Comparison of ENCODE assay signal across 38 cellular contexts in the genomic region with DNA sequence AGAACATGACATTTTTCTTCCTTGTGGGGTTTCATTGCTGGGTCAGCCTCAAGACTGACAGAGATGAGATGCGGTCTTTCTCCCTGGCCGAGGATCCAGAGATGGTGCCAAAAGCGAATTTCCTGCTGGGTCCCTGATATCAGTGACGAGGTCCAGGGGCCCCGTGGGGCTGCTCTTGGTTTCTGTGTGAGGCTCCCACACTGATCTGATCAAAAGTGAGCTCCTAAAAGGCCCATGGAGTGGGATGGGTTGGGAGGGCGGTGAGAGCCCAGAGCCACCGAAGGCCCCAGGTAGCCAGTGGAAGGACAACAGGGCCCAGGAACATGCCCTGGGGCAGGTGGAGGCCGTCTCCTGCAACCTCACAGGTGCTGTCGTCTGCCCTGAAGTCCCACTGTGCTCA.
"Had no signal": no experiment of that assay in that cellular context is flagged by ENCODE, and none has a peak within 500 bp of the region (broad histone marks: within the 10 kb centered on the region; RNA-seq: fewer than 3 reads in every experiment).

No MANE protein-coding gene starts in this region.

- ATAC-seq: activated CD8-positive, alpha-beta T cell treated with anti-CD3 and anti-CD28 coated beads for 36 hours; activated naive CD4-positive, alpha-beta T cell treated with anti-CD3 and anti-CD28 coated beads, Interleukin-2, amount 50 U/mL, for 72 hours; activated T-cell treated with anti-CD3 and anti-CD28 coated beads, Interleukin-2, amount 50 U/mL, for 4 hours; activated T-cell treated with anti-CD3 and anti-CD28 coated beads, Interleukin-2, amount 50 U/mL, for 72 hours; activated T-helper 17 cell treated with anti-CD3 and anti-CD28 coated beads, Interleukin-2, amount 50 U/mL, for 72 hours; body of pancreas had no signal

- H3K9me3 Mint-ChIP-seq: activated CD4-positive, alpha-beta memory T cell treated with anti-CD3 and anti-CD28 coated beads for 36 hours; activated CD4-positive, alpha-beta T cell treated with anti-CD3 and anti-CD28 coated beads, Interleukin-2, amount 10 ng/mL, durations not matched to agents 24 days and 14 days; activated CD8-positive, alpha-beta T cell treated with anti-CD3 and anti-CD28 coated beads for 36 hours; activated naive CD4-positive, alpha-beta T cell treated with anti-CD3 and anti-CD28 coated beads for 36 hours; activated naive CD8-positive, alpha-beta T cell treated with anti-CD3 and anti-CD28 coated beads for 36 hours; activated T-helper 17 cell treated with anti-CD3 and anti-CD28 coated beads, Interleukin-2, amount 50 U/mL, for 72 hours; central memory CD8-positive, alpha-beta T cell had no signal

- DNase-seq: activated B cell treated with CpG ODN at 0.5 μM for 24 hours; activated CD4-positive, alpha-beta memory T cell treated with anti-CD3 and anti-CD28 coated beads for 36 hours; activated CD4-positive, alpha-beta T cell treated with anti-CD3 and anti-CD28 coated beads for 4 hours; activated CD4-positive, alpha-beta T cell treated with anti-CD3 and anti-CD28 coated beads, Interleukin-2, amount 10 ng/mL, durations not matched to agents 24 days and 14 days; activated CD4-positive, alpha-beta T cell treated with anti-CD3 and anti-CD28 coated beads, Interleukin-2, amount 50 U/mL, for 1 hour; activated CD4-positive, alpha-beta T cell treated with anti-CD3 and anti-CD28 coated beads, Interleukin-2, amount 50 U/mL, for 4 hours; activated CD4-positive, CD25-positive, alpha-beta regulatory T cell treated with anti-CD3 and anti-CD28 coated beads, Interleukin-2, amount 50 U/mL, for 72 hours; activated CD8-positive, alpha-beta memory T cell treated with anti-CD3 and anti-CD28 coated beads, Interleukin-2, amount 50 U/mL, for 4 hours; activated CD8-positive, alpha-beta T cell treated with anti-CD3 and anti-CD28 coated beads for 36 hours; activated effector memory CD4-positive, alpha-beta T cell treated with anti-CD3 and anti-CD28 coated beads, Interleukin-2, amount 50 U/mL, for 16 hours; activated gamma-delta T cell treated with Interleukin-2 at 50 U/mL for 16 hours; activated naive CD4-positive, alpha-beta T cell; activated naive CD4-positive, alpha-beta T cell treated with anti-CD3 and anti-CD28 coated beads for 36 hours; activated naive CD4-positive, alpha-beta T cell treated with anti-CD3 and anti-CD28 coated beads, Interleukin-2, amount 50 U/mL, for 16 hours; activated naive CD8-positive, alpha-beta T cell treated with anti-CD3 and anti-CD28 coated beads for 36 hours; activated T-cell treated with anti-CD3 and anti-CD28 coated beads for 4 hours; activated T-cell treated with anti-CD3 and anti-CD28 coated beads, Interleukin-2, amount 50 U/mL, for 1 hour; activated T-cell treated with anti-CD3 and anti-CD28 coated beads, Interleukin-2, amount 50 U/mL, for 4 hours; activated T-cell treated with anti-CD3 and anti-CD28 coated beads, Interleukin-2, amount 50 U/mL, for 72 hours; adrenal gland; amniotic stem cell; aorta; body of pancreas; brain microvascular endothelial cell; SW 1271; T-helper 1 cell; T-helper 2 cell; T-helper 9 cell had no signal

- FAIRE-seq: astrocyte, TTC549 had no signal

- H3K9me3 ChIP-seq: adrenal gland, body of pancreas, breast epithelium had no signal

- H3K36me3 Mint-ChIP-seq: activated CD4-positive, alpha-beta memory T cell treated with anti-CD3 and anti-CD28 coated beads for 36 hours; activated naive CD8-positive, alpha-beta T cell treated with anti-CD3 and anti-CD28 coated beads for 36 hours had no signal

- H3K27me3 ChIP-seq: adrenal gland, body of pancreas, brain microvascular endothelial cell had no signal

- H3K4me3 Mint-ChIP-seq: activated B cell treated with CpG ODN at 0.5 μM for 24 hours; activated CD4-positive, alpha-beta memory T cell treated with anti-CD3 and anti-CD28 coated beads for 36 hours; activated CD4-positive, alpha-beta T cell treated with anti-CD3 and anti-CD28 coated beads, Interleukin-2, amount 10 ng/mL, durations not matched to agents 24 days and 14 days; activated CD8-positive, alpha-beta T cell treated with anti-CD3 and anti-CD28 coated beads for 36 hours; activated naive CD4-positive, alpha-beta T cell treated with anti-CD3 and anti-CD28 coated beads for 36 hours; activated naive CD8-positive, alpha-beta T cell treated with anti-CD3 and anti-CD28 coated beads for 36 hours; activated T-cell treated with anti-CD3 and anti-CD28 coated beads, Interleukin-2, amount 50 U/mL, for 4 hours; activated T-cell treated with anti-CD3 and anti-CD28 coated beads, Interleukin-2, amount 50 U/mL, for 72 hours; activated T-helper 1 cell treated with anti-CD3 and anti-CD28 coated beads, Interleukin-12 subunit alpha, Interleukin-12 subunit beta, Interleukin-2, Interleukin-4 antibody, amounts not matched to agents 30 ng/mL and 10 ng/mL and 1 ng/mL, durations not matched to agents 14 hours and 24 hours and 36 hours; activated T-helper 17 cell treated with anti-CD3 and anti-CD28 coated beads, Interleukin-2, amount 50 U/mL, for 72 hours; central memory CD8-positive, alpha-beta T cell; T-helper 1 cell treated with Interleukin-12 subunit alpha and Interleukin-12 subunit beta and Interleukin-4 antibody, amounts not matched to agents 30 μg/mL and 1 μg/mL, for 36 hours; T-helper 2 cell treated with Interferon-gamma antibody and Interleukin-4, amounts not matched to agents 5 μg/mL and 100 μg/mL, for 36 hours had no signal

- H3K27ac Mint-ChIP-seq: activated B cell treated with CpG ODN at 0.5 μM for 24 hours; activated CD4-positive, alpha-beta memory T cell treated with anti-CD3 and anti-CD28 coated beads for 36 hours; activated CD4-positive, alpha-beta T cell treated with anti-CD3 and anti-CD28 coated beads, Interleukin-2, amount 10 ng/mL, durations not matched to agents 24 days and 14 days; activated CD8-positive, alpha-beta T cell treated with anti-CD3 and anti-CD28 coated beads for 36 hours; activated naive CD4-positive, alpha-beta T cell treated with anti-CD3 and anti-CD28 coated beads for 36 hours; activated naive CD4-positive, alpha-beta T cell treated with anti-CD3 and anti-CD28 coated beads, Interleukin-2, amount 50 U/mL, for 72 hours; activated naive CD8-positive, alpha-beta T cell treated with anti-CD3 and anti-CD28 coated beads for 36 hours; activated T-cell treated with anti-CD3 and anti-CD28 coated beads, Interleukin-2, amount 50 U/mL, for 72 hours; activated T-helper 1 cell treated with anti-CD3 and anti-CD28 coated beads, Interleukin-12 subunit alpha, Interleukin-12 subunit beta, Interleukin-2, Interleukin-4 antibody, amounts not matched to agents 30 ng/mL and 10 ng/mL and 1 ng/mL, durations not matched to agents 14 hours and 24 hours and 36 hours; activated T-helper 17 cell treated with anti-CD3 and anti-CD28 coated beads, Interleukin-2, amount 50 U/mL, for 72 hours; T-helper 1 cell treated with Interleukin-12 subunit alpha and Interleukin-12 subunit beta and Interleukin-4 antibody, amounts not matched to agents 30 μg/mL and 1 μg/mL, for 36 hours; T-helper 2 cell treated with Interferon-gamma antibody and Interleukin-4, amounts not matched to agents 5 μg/mL and 100 μg/mL, for 36 hours had no signal

- H3K27ac ChIP-seq: adrenal gland, body of pancreas, brain microvascular endothelial cell, breast epithelium, VCaP had no signal

- H3K36me3 ChIP-seq: adrenal gland, brain microvascular endothelial cell, breast epithelium had no signal

- H3K27me3 Mint-ChIP-seq: activated B cell treated with CpG ODN at 0.5 μM for 24 hours; activated CD4-positive, alpha-beta T cell treated with anti-CD3 and anti-CD28 coated beads, Interleukin-2, amount 10 ng/mL, durations not matched to agents 24 days and 14 days; activated CD8-positive, alpha-beta T cell treated with anti-CD3 and anti-CD28 coated beads for 36 hours; activated naive CD8-positive, alpha-beta T cell treated with anti-CD3 and anti-CD28 coated beads for 36 hours; central memory CD8-positive, alpha-beta T cell had no signal

- H3K4me1 Mint-ChIP-seq: activated B cell treated with CpG ODN at 0.5 μM for 24 hours; activated CD4-positive, alpha-beta T cell treated with anti-CD3 and anti-CD28 coated beads, Interleukin-2, amount 10 ng/mL, durations not matched to agents 24 days and 14 days; activated naive CD8-positive, alpha-beta T cell treated with anti-CD3 and anti-CD28 coated beads for 36 hours; activated T-helper 17 cell treated with anti-CD3 and anti-CD28 coated beads, Interleukin-2, amount 50 U/mL, for 72 hours; central memory CD8-positive, alpha-beta T cell had no signal

- H3K4me3 ChIP-seq: adrenal gland, body of pancreas, breast epithelium had no signal

- H3K4me1 ChIP-seq: adrenal gland, body of pancreas, breast epithelium had no signal
